1 cellular context compared by ENCODE assay signal in genomic region chr4:48127882-48128394, GRCh38.
TF ChIP-seq lines count a peak whose summit lies in the region.

No MANE protein-coding gene starts in this region.

TF ChIP-seq in GM12878, 131 proteins besides CTCF, POLR2A, EP300 and RAD21 (continued from another document and continues in another):
- TF ChIP-seq ETV6 (conservative IDR thresholded peaks at IDR 0.05 in 1 of 2, IDR thresholded peaks at IDR 0.05 in 1 of 2; ENCODE audit: borderline replicate concordance in 1 of 2, low read depth in 1 of 2) (peak in 1 of 2 experiments; percentile 95; a peak in 2 of 4 replicates), PAX5 (IDR thresholded peaks at IDR 0.05; ENCODE audit: borderline replicate concordance, low read depth, low read length) (no peak; the same call in 1 of the 2 replicates), SUPT20H (IDR thresholded peaks at IDR 0.05; ENCODE audit: borderline replicate concordance, control insufficient read depth, low read depth, low read length) (no peak), GATAD2B (conservative IDR thresholded peaks at IDR 0.05; ENCODE audit: low read depth) (no peak), RB1 (IDR thresholded peaks at IDR 0.05; ENCODE audit: borderline replicate concordance) (no peak), ESRRA (IDR thresholded peaks at IDR 0.05; ENCODE audit: low read length) (no peak), ZBTB4 (CRISPR knock-in tag; IDR thresholded peaks at IDR 0.05) (no peak), SMARCA5 (IDR thresholded peaks at IDR 0.05) (no peak), TBL1XR1 (IDR thresholded peaks at IDR 0.05; ENCODE audit: low read depth, low read length) (no peak), SMAD1 (IDR thresholded peaks at IDR 0.05; ENCODE audit: low read depth, partially characterized antibody) (no peak), ZBTB40 (IDR thresholded peaks at IDR 0.05; ENCODE audit: borderline replicate concordance) (no peak), BCL11A (IDR thresholded peaks at IDR 0.05; ENCODE audit: low read depth, low read length) (peak; percentile 56; the same call in 1 of the 2 replicates), CREB1 (IDR thresholded peaks at IDR 0.05; ENCODE audit: low read depth) (peak; percentile 70), PRDM15 (CRISPR knock-in tag; IDR thresholded peaks at IDR 0.05) (no peak), ELK1 (IDR thresholded peaks at IDR 0.05; ENCODE audit: low read depth, low read length) (no peak), KDM1A (IDR thresholded peaks at IDR 0.05; ENCODE audit: borderline replicate concordance) (no peak), SMC3 (IDR thresholded peaks at IDR 0.05; ENCODE audit: borderline replicate concordance, low read length) (peak; percentile 75), RBBP5 (conservative IDR thresholded peaks at IDR 0.05) (no peak), SMAD5 (IDR thresholded peaks at IDR 0.05; ENCODE audit: low read depth) (no peak), IKZF2 (IDR thresholded peaks at IDR 0.05) (peak; percentile 78 to 80), E4F1 (IDR thresholded peaks at IDR 0.05; ENCODE audit: borderline replicate concordance, partially characterized antibody) (no peak), ZNF687 (IDR thresholded peaks at IDR 0.05) (0 out of 2 replicates have a peak, but pooled peaks have one; percentile 51), CHD1 (IDR thresholded peaks at IDR 0.05; ENCODE audit: low read depth, low read length) (no peak), NBN (IDR thresholded peaks at IDR 0.05) (no peak), CHD2 (IDR thresholded peaks at IDR 0.05; ENCODE audit: borderline replicate concordance, low read depth, low read length) (no peak), FOXK2 (IDR thresholded peaks at IDR 0.05) (no peak), SRF (IDR thresholded peaks at IDR 0.05; ENCODE audit: low read depth in 2 of 2, low read length in 2 of 2) (0 out of 4 replicates have a peak, but pooled peaks of 1 of the 2 experiments have one; percentile 35), SIX5 (IDR thresholded peaks at IDR 0.05; ENCODE audit: low read depth, low read length, severe bottlenecking) (no peak), BCLAF1 (IDR thresholded peaks at IDR 0.05) (no peak), ASH2L (IDR thresholded peaks at IDR 0.05; ENCODE audit: borderline replicate concordance, low read depth) (no peak), ZNF217 (IDR thresholded peaks at IDR 0.05) (no peak), HSF1 (IDR thresholded peaks at IDR 0.05; ENCODE audit: low read depth, low read length) (no peak), NR2C1 (IDR thresholded peaks at IDR 0.05) (no peak), RAD51 (IDR thresholded peaks at IDR 0.05) (no peak)
